ENCODE assay signal across 9 cellular contexts in genomic region chr21:32994305-32994704, GRCh38. TPM values are rescaled to one million over a fixed set of nuclear protein-coding genes. Genes with fewer than 3 reads are reported as not detected.
A peak's percentile ranks its signal among the peaks of the same experiment; 100 is the strongest.
DNase-seq lines count a peak whose midpoint lies in the region; ATAC-seq and TF ChIP-seq lines count a peak whose summit lies in the region.
"Had no signal": no experiment of that assay in that cellular context is flagged by ENCODE, and none has a peak within 500 bp of the region (broad histone marks: within the 10 kb centered on the region; RNA-seq: fewer than 3 reads in every experiment).

No MANE protein-coding gene starts in this region.

- peak; percentile 70 for ATAC-seq in GM23338
- no peak for ATAC-seq in RWPE2 (ENCODE audit: low read depth)
- no peak for ATAC-seq in HG03354 (IDR thresholded peaks at IDR 0.05; ENCODE audit: poor library complexity, severe bottlenecking, unreplicated experiment)
- ATAC-seq in GM21737 (IDR thresholded peaks at IDR 0.05; ENCODE audit: unreplicated experiment), result no peak

- H3K4me3 ChIP-seq in GM23338, result no peak overlapping the region
- H3K4me3 ChIP-seq in RWPE2 (ENCODE audit: severe bottlenecking), result no peak overlapping the region

- H3K36me3 ChIP-seq in GM23338 (ENCODE audit: insufficient read depth) (no peaks in the 10 kb centered on the region), RWPE2 (ENCODE audit: low read depth) (no peaks in the 10 kb centered on the region)

- H3K4me1 ChIP-seq in GM23338 (ENCODE audit: insufficient read depth) (peaks cover 8% of the 10 kb centered on the region; the same call in 1 of the 2 replicates), RWPE2 (ENCODE audit: insufficient read depth, poor library complexity, severe bottlenecking) (no peaks in the 10 kb centered on the region)

- TF ChIP-seq CTCF in AG09319 (IDR thresholded peaks at IDR 0.05; ENCODE audit: low read depth, low read length) (peak; percentile 42), GM23338 (conservative IDR thresholded peaks at IDR 0.05; ENCODE audit: low read depth in 2 of 2) (peak; percentile 64 to 67), RWPE2 (IDR thresholded peaks at IDR 0.05; ENCODE audit: poor library complexity, severe bottlenecking) (peak; percentile 60)

- peaks cover 3% of the 10 kb centered on the region; the same call in 2 of the 3 replicates for H3K9me3 Mint-ChIP-seq in GM23338
- H3K9me3 Mint-ChIP-seq: dendritic cell treated with granulocyte-macrophage colony-stimulating factor and Interleukin-4, amounts not matched to agents 40 ng/mL and 50 ng/mL, for 4 days had no signal

- peaks cover 5% of the 10 kb centered on the region; the same call in 1 of the 3 replicates for H3K36me3 Mint-ChIP-seq in GM23338 (ENCODE audit: low read depth)

- no peaks in the 10 kb centered on the region for H4K20me1 ChIP-seq in GM23338 (replicated peaks; ENCODE audit: insufficient read depth)

- no peak overlapping the region for H3K27ac ChIP-seq in GM23338 (ENCODE audit: low read depth)
- H3K27ac ChIP-seq in RWPE2 (ENCODE audit: poor library complexity, severe bottlenecking), result no peak overlapping the region

- no peak overlapping the region for H3K4me3 Mint-ChIP-seq in GM23338
- H3K4me3 Mint-ChIP-seq: dendritic cell treated with granulocyte-macrophage colony-stimulating factor and Interleukin-4, amounts not matched to agents 40 ng/mL and 50 ng/mL, for 4 days had no signal

- no peaks in the 10 kb centered on the region for H3K9me2 ChIP-seq in GM23338 (ENCODE audit: insufficient read depth)

- H3K27me3 ChIP-seq in GM23338 (ENCODE audit: insufficient read depth), result no peaks in the 10 kb centered on the region
- peaks cover 48% of the 10 kb centered on the region for H3K27me3 ChIP-seq in RWPE2 (ENCODE audit: insufficient read depth, poor library complexity, severe bottlenecking)

- H3F3A ChIP-seq in GM23338 (replicated peaks; ENCODE audit: low read depth), result no peaks in the 10 kb centered on the region

- DNase-seq in AG09319 (ENCODE audit: extremely low read depth, low read depth) (peak; percentile 1), GM23338 (ENCODE audit: low spot score) (peak; percentile 57), RWPE2 (ENCODE audit: low spot score) (no peak), glomerular visceral epithelial cell (ENCODE audit: extremely low spot score) (peak; percentile 12), NCI-H1417 treated with DMSO at 0.1 percent for 48 hours (lab: John Stamatoyannopoulos, UW) (no peak)
- DNase-seq in activated effector memory CD4-positive, alpha-beta T cell treated with anti-CD3 and anti-CD28 coated beads, Interleukin-2, amount 50 U/mL, for 16 hours, result no peak

- peaks cover 6% of the 10 kb centered on the region for H3K27me3 Mint-ChIP-seq in GM23338 (ENCODE audit: insufficient read depth, low read depth, poor library complexity)

- H3K9me3 ChIP-seq in RWPE2 (ENCODE audit: severe bottlenecking), result no peaks in the 10 kb centered on the region

- no peaks in the 10 kb centered on the region for H3K79me2 ChIP-seq in GM23338 (replicated peaks; ENCODE audit: insufficient read depth)

- no peak overlapping the region for H2AFZ ChIP-seq in GM23338

- no peak overlapping the region for H3K4me2 ChIP-seq in GM23338

- H3K27ac Mint-ChIP-seq in GM23338, result no peak overlapping the region
- H3K27ac Mint-ChIP-seq: dendritic cell treated with granulocyte-macrophage colony-stimulating factor and Interleukin-4, amounts not matched to agents 40 ng/mL and 50 ng/mL, for 4 days had no signal

- peaks cover 7% of the 10 kb centered on the region; the same call in 2 of the 3 replicates for H3K4me1 Mint-ChIP-seq in GM23338

TF ChIP-seq in GM23338, 12 proteins besides CTCF, POLR2A, EP300 and RAD21 (continues in another document):
- TF ChIP-seq EZH2 (IDR thresholded peaks at IDR 0.05; ENCODE audit: low read depth, unreplicated experiment), result no peak
- TF ChIP-seq ZNF114 (CRISPR knock-in tag; IDR thresholded peaks at IDR 0.05), result no peak
- TF ChIP-seq NANOG (IDR thresholded peaks at IDR 0.05; ENCODE audit: borderline replicate concordance), result no peak
- no peak for TF ChIP-seq ZNF462 (CRISPR knock-in tag; IDR thresholded peaks at IDR 0.05)
- no peak for TF ChIP-seq CREB1 (CRISPR knock-in tag; IDR thresholded peaks at IDR 0.05; ENCODE audit: low read depth)
- TF ChIP-seq ETS1 (IDR thresholded peaks at IDR 0.05), result no peak
- TF ChIP-seq POLR2AphosphoS5 (IDR thresholded peaks at IDR 0.05; ENCODE audit: low read depth), result no peak
- TF ChIP-seq EZH2phosphoT487 (IDR thresholded peaks at IDR 0.05; ENCODE audit: unreplicated experiment), result no peak
- no peak for TF ChIP-seq ZNF331 (CRISPR knock-in tag; IDR thresholded peaks at IDR 0.05; ENCODE audit: low read depth)

RNA-seq across cellular contexts. Expression of gene OLIG2, which starts 31.4 kb away (rescaled TPM):
- total RNA-seq in GM23338 (2014; rRNA removed; shearing (Covaris generic)), result 0.04 and 1.4 TPM in 2 replicates
- polyA plus RNA-seq in GM23338 (2016; fragmentation: Nextera tagmentation; extraction: Ambion mirVana), result 0.09 and 0.15 TPM in 2 replicates

Comparison
In these comparisons a context has a peak if more than half of its experiments do, and no peak if none do; other contexts are left out.
1. DNase-seq: peak in AG09319 (single experiment), GM23338 (single experiment) and glomerular visceral epithelial cell (single experiment); none in RWPE2 (single experiment), NCI-H1417 treated with DMSO at 0.1 percent for 48 hours (single experiment) and activated effector memory CD4-positive, alpha-beta T cell treated with anti-CD3 and anti-CD28 coated beads, Interleukin-2, amount 50 U/mL, for 16 hours (single experiment).
2. Peak in every context shown above with its lines, with median percentiles within 50 percentile points of each other: CTCF ChIP-seq.